In the genomic region with DNA sequence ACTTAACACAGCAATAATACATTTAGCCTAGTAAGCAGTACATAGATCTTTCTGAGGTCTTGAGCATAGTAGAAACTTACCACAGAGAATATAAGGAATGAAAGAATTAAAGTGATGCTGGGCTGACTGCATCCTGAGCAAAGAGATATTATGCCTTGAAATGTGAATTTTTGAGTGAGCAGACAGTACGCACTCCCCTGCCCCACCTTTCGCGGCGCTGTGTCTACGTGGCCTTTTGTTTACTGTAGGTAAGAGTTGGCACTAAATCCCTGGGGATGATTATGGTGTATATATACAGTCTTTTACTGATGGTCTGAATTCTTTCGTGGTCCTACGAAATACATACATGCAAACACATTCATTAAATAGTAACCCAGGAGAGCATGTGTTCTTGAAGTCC, we compare ENCODE assay signal across 2 cellular contexts.
TF ChIP-seq lines count a peak whose summit lies in the region.

No MANE protein-coding gene starts in this region.

TF ChIP-seq in HepG2, 621 proteins besides CTCF, POLR2A, EP300 and RAD21 (continued from another document):
- TF ChIP-seq, protein P1, sequence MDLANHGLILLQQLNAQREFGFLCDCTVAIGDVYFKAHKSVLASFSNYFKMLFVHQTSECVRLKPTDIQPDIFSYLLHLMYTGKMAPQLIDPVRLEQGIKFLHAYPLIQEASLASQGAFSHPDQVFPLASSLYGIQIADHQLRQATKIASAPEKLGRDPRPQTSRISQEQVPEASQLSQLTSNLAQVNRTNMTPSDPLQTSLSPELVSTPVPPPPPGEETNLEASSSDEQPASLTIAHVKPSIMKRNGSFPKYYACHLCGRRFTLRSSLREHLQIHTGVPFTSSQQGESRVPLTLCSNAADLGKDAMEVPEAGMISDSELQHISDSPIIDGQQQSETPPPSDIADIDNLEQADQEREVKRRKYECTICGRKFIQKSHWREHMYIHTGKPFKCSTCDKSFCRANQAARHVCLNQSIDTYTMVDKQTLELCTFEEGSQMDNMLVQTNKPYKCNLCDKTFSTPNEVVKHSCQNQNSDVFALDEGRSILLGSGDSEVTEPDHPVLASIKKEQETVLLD (CRISPR knock-in tag; IDR thresholded peaks at IDR 0.05; ENCODE audit: low read depth) = no peak
- TF ChIP-seq PRMT3 (CRISPR knock-in tag; IDR thresholded peaks at IDR 0.05; ENCODE audit: borderline replicate concordance, low read depth) (no peak), MED13 (CRISPR knock-in tag; IDR thresholded peaks at IDR 0.05) (no peak), ZNF878 (CRISPR knock-in tag; IDR thresholded peaks at IDR 0.05) (no peak), NFKBIZ (CRISPR knock-in tag; IDR thresholded peaks at IDR 0.05) (no peak), ZNF782 (CRISPR knock-in tag; IDR thresholded peaks at IDR 0.05; ENCODE audit: borderline replicate concordance) (no peak), GLI4 (CRISPR knock-in tag; IDR thresholded peaks at IDR 0.05; ENCODE audit: borderline replicate concordance) (no peak), ZNF572 (CRISPR knock-in tag; IDR thresholded peaks at IDR 0.05) (no peak)
- TF ChIP-seq, protein P2, sequence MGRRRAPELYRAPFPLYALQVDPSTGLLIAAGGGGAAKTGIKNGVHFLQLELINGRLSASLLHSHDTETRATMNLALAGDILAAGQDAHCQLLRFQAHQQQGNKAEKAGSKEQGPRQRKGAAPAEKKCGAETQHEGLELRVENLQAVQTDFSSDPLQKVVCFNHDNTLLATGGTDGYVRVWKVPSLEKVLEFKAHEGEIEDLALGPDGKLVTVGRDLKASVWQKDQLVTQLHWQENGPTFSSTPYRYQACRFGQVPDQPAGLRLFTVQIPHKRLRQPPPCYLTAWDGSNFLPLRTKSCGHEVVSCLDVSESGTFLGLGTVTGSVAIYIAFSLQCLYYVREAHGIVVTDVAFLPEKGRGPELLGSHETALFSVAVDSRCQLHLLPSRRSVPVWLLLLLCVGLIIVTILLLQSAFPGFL (CRISPR knock-in tag; IDR thresholded peaks at IDR 0.05) = no peak

TF ChIP-seq in neural cell, 6 proteins besides CTCF, POLR2A, EP300 and RAD21:
- TF ChIP-seq, protein P3, sequence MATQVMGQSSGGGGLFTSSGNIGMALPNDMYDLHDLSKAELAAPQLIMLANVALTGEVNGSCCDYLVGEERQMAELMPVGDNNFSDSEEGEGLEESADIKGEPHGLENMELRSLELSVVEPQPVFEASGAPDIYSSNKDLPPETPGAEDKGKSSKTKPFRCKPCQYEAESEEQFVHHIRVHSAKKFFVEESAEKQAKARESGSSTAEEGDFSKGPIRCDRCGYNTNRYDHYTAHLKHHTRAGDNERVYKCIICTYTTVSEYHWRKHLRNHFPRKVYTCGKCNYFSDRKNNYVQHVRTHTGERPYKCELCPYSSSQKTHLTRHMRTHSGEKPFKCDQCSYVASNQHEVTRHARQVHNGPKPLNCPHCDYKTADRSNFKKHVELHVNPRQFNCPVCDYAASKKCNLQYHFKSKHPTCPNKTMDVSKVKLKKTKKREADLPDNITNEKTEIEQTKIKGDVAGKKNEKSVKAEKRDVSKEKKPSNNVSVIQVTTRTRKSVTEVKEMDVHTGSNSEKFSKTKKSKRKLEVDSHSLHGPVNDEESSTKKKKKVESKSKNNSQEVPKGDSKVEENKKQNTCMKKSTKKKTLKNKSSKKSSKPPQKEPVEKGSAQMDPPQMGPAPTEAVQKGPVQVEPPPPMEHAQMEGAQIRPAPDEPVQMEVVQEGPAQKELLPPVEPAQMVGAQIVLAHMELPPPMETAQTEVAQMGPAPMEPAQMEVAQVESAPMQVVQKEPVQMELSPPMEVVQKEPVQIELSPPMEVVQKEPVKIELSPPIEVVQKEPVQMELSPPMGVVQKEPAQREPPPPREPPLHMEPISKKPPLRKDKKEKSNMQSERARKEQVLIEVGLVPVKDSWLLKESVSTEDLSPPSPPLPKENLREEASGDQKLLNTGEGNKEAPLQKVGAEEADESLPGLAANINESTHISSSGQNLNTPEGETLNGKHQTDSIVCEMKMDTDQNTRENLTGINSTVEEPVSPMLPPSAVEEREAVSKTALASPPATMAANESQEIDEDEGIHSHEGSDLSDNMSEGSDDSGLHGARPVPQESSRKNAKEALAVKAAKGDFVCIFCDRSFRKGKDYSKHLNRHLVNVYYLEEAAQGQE (IDR thresholded peaks at IDR 0.05; ENCODE audit: borderline replicate concordance) = no peak
- TF ChIP-seq SMC3 (conservative IDR thresholded peaks at IDR 0.05; ENCODE audit: poor library complexity) (no peak), MXI1 (conservative IDR thresholded peaks at IDR 0.05; ENCODE audit: poor library complexity, severe bottlenecking) (no peak), TAF1 (IDR thresholded peaks at IDR 0.05; ENCODE audit: low read depth) (no peak), EZH2 (IDR thresholded peaks at IDR 0.05; ENCODE audit: borderline replicate concordance, insufficient read depth, low read length, poor library complexity, severe bottlenecking) (no peak), POLR2AphosphoS5 (IDR thresholded peaks at IDR 0.05) (no peak)
